ENCODE assay signal across 8 cellular contexts in genomic region chr9:126471084-126471611, GRCh38.
A peak's percentile ranks its signal among the peaks of the same experiment; 100 is the strongest.
DNase-seq lines count a peak whose midpoint lies in the region; FAIRE-seq and TF ChIP-seq lines count a peak whose summit lies in the region.

No MANE protein-coding gene starts in this region.

- H3K4me1 Mint-ChIP-seq in activated CD4-positive, alpha-beta T cell treated with anti-CD3 and anti-CD28 coated beads, Interleukin-2, amount 10 ng/mL, durations not matched to agents 7 days and 5 days: peaks cover 76% of the 10 kb centered on the region

- H3K9me3 ChIP-seq in HUES48 (ENCODE audit: control insufficient read depth, insufficient read depth, low read length) (no peaks in the 10 kb centered on the region), ovary (no peaks in the 10 kb centered on the region), tibial nerve (no peaks in the 10 kb centered on the region)

- no peaks in the 10 kb centered on the region for H3K36me3 ChIP-seq in HUES48 (ENCODE audit: control insufficient read depth, insufficient read depth, low read length)
- H3K36me3 ChIP-seq in ovary: no peaks in the 10 kb centered on the region
- H3K36me3 ChIP-seq in tibial nerve: peaks cover 0 to 19% (median 0%) of the 10 kb centered on the region in 3 donors

- H3K27me3 ChIP-seq in HUES48 (ENCODE audit: control insufficient read depth, insufficient read depth, low read length): no peaks in the 10 kb centered on the region
- no peaks in the 10 kb centered on the region for H3K27me3 ChIP-seq in dorsolateral prefrontal cortex
- H3K27me3 ChIP-seq in ovary: no peaks in the 10 kb centered on the region
- H3K27me3 ChIP-seq in tibial nerve: no peaks in the 10 kb centered on the region

- no peak overlapping the region for H3K9ac ChIP-seq in HUES48 (ENCODE audit: low read depth, low read length)

- H3K4me3 ChIP-seq in HUES48 (ENCODE audit: low read depth, low read length) (no peak overlapping the region), dorsolateral prefrontal cortex (peak overlapping the region in 3 of 59 donors; percentile 6 to 23 (median 20)), ovary (no peak overlapping the region), tibial nerve (no peak overlapping the region)

- intact Hi-C loops in dorsolateral prefrontal cortex (cut with DNase I) (no loop called here), ovary (cut with DNase I) (no loop called here)

- TF ChIP-seq EP300 in ovary (IDR thresholded peaks at IDR 0.05): no peak
- TF ChIP-seq EP300 in tibial nerve (IDR thresholded peaks at IDR 0.05): peak in 1 of 2 donors; percentile 80

- H3K27ac Mint-ChIP-seq in activated CD4-positive, alpha-beta T cell treated with anti-CD3 and anti-CD28 coated beads, Interleukin-2, amount 10 ng/mL, durations not matched to agents 7 days and 5 days: peak overlapping the region; percentile 95

- WGBS in ovary, 3 donors: 7 to 44% (median 21%) methylated on average over 16 of the region's 16 CpGs
- WGBS in tibial nerve, 2 donors: 77 to 85% methylated on average over 16 of the region's 16 CpGs

- CTCF ChIA-PET in activated CD4-positive, alpha-beta T cell treated with anti-CD3 and anti-CD28 coated beads, Interleukin-2, amount 10 ng/mL, durations not matched to agents 7 days and 5 days (lab: Charles Lee): interaction anchor here (1.1 to 3.9 kb wide), 4 partner anchors 11 to 73 kb away, joined by 3 to 18 read pairs (median 11); no protein-coding TSS in a partner anchor

- peaks cover 24% of the 10 kb centered on the region for H3K4me1 ChIP-seq in HUES48 (ENCODE audit: control insufficient read depth, insufficient read depth, low read length)
- H3K4me1 ChIP-seq in ovary (ENCODE audit: insufficient read depth): peaks cover 17% of the 10 kb centered on the region
- peaks cover 0 to 63% (median 26%) of the 10 kb centered on the region in 4 donors for H3K4me1 ChIP-seq in tibial nerve

- H3K27ac ChIP-seq in HUES48 (ENCODE audit: low read depth, low read length) (peak overlapping the region; percentile 34), dorsolateral prefrontal cortex (peak overlapping the region in 54 of 59 donors; percentile 1 to 93 (median 78)), ovary (peak overlapping the region in 1 of 2 donors; percentile 78), tibial nerve (peak overlapping the region in 2 of 4 donors; percentile 36 to 53)

- TF ChIP-seq POLR2A in ovary (IDR thresholded peaks at IDR 0.05) (no peak), tibial nerve (IDR thresholded peaks at IDR 0.05) (no peak)

- peak; percentile 86 for FAIRE-seq in GM18507 (lab: Jason Lieb, UNC)

- H3K27me3 Mint-ChIP-seq in activated CD4-positive, alpha-beta T cell treated with anti-CD3 and anti-CD28 coated beads, Interleukin-2, amount 10 ng/mL, durations not matched to agents 7 days and 5 days: peaks cover 29% of the 10 kb centered on the region

- H3K9me3 Mint-ChIP-seq in activated CD4-positive, alpha-beta T cell treated with anti-CD3 and anti-CD28 coated beads, Interleukin-2, amount 10 ng/mL, durations not matched to agents 7 days and 5 days: peaks cover 4% of the 10 kb centered on the region

- peak overlapping the region; percentile 59 for H3K4me3 Mint-ChIP-seq in activated CD4-positive, alpha-beta T cell treated with anti-CD3 and anti-CD28 coated beads, Interleukin-2, amount 10 ng/mL, durations not matched to agents 7 days and 5 days

- no peak for TF ChIP-seq CTCF in dorsolateral prefrontal cortex (IDR thresholded peaks at IDR 0.05 in 54 of 56, conservative IDR thresholded peaks at IDR 0.05 in 2 of 56; ENCODE audit: low read depth in 1 of 56, partially characterized antibody in 56 of 56)
- TF ChIP-seq CTCF in ovary (IDR thresholded peaks at IDR 0.05): no peak
- TF ChIP-seq CTCF in tibial nerve (IDR thresholded peaks at IDR 0.05): no peak

- peak; percentile 12 for DNase-seq in GM18507 (ENCODE audit: extremely low spot score, insufficient read length, low read depth)
- DNase-seq in activated CD4-positive, alpha-beta T cell treated with anti-CD3 and anti-CD28 coated beads, Interleukin-2, amount 10 ng/mL, durations not matched to agents 7 days and 5 days: peak; percentile 89
- peak in 2 of 10 donors; percentile 38 to 45 for DNase-seq in dorsolateral prefrontal cortex
- DNase-seq in ovary: peak in 4 of 5 donors; percentile 40 to 57 (median 43)
- peak; percentile 64 to 80 for DNase-seq in tibial nerve (ENCODE audit: low spot score in 2 of 2)
- DNase-seq in SK-N-DZ (ENCODE audit: low spot score): no peak
- DNase-seq in OCI-M2 (lab: John Stamatoyannopoulos, UW; ENCODE audit: unreplicated experiment): no peak

- POLR2A ChIA-PET in activated CD4-positive, alpha-beta T cell treated with anti-CD3 and anti-CD28 coated beads, Interleukin-2, amount 10 ng/mL, durations not matched to agents 7 days and 5 days (lab: Charles Lee): no interaction called here

- H3K36me3 Mint-ChIP-seq in activated CD4-positive, alpha-beta T cell treated with anti-CD3 and anti-CD28 coated beads, Interleukin-2, amount 10 ng/mL, durations not matched to agents 7 days and 5 days (ENCODE audit: low read depth): peaks cover 42% of the 10 kb centered on the region

Comparison
In these comparisons a context has a peak if more than half of its experiments do, and no peak if none do; other contexts are left out.
1. DNase-seq: peak in GM18507 (single experiment), activated CD4-positive, alpha-beta T cell treated with anti-CD3 and anti-CD28 coated beads, Interleukin-2, amount 10 ng/mL, durations not matched to agents 7 days and 5 days (single experiment), ovary (4 of 5) and tibial nerve (2 of 2); none in SK-N-DZ (single experiment) and OCI-M2 (single experiment).